9 cellular contexts compared by ENCODE assay signal in the genomic region with DNA sequence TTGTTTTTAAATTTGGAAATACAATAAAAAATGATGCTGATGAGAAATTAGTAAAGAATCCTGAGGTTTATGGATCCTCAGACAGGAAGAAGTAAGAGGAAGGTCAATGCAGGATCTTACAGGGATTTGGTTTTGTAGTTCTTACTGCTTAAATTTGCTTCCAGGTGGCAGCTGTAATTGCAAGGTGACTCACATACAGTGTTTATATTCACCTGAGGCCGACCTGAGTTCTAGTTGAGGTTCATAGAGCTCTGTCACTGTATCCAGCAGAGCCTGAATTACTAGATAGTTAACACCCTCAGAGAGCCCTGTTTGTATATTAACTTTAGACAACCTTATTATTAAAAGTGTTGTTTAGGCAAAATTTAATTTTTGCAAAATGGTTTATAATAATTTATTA. TPM values are rescaled to one million over a fixed set of nuclear protein-coding genes. Genes with fewer than 3 reads are reported as not detected.
A peak's percentile ranks its signal among the peaks of the same experiment; 100 is the strongest.
DNase-seq lines count a peak whose midpoint lies in the region; ATAC-seq and TF ChIP-seq lines count a peak whose summit lies in the region.
"Had no signal": no experiment of that assay in that cellular context is flagged by ENCODE, and none has a peak within 500 bp of the region (broad histone marks: within the 10 kb centered on the region; RNA-seq: fewer than 3 reads in every experiment).

No MANE protein-coding gene starts in this region.

- no peak overlapping the region for H3K4me2 ChIP-seq in mesendoderm (ENCODE audit: low read length)

- no peak for DNase-seq in activated naive CD4-positive, alpha-beta T cell treated with Interleukin-2 at 50 U/mL for 16 hours
- no peak for DNase-seq in left lung
- no peak for DNase-seq in uterus
- DNase-seq in mesendoderm = no peak
- no peak for DNase-seq in GOT3 (lab: John Stamatoyannopoulos, UW)
- DNase-seq in DMS79 (lab: John Stamatoyannopoulos, UW) = no peak
- DNase-seq: NCI-H187 had no signal

- H3K18ac ChIP-seq in mesendoderm (ENCODE audit: low read length) = no peak overlapping the region

- TF ChIP-seq CTCF in left lung (IDR thresholded peaks at IDR 0.05) (no peak), uterus (IDR thresholded peaks at IDR 0.05) (no peak)

- H2BK5ac ChIP-seq in mesendoderm (ENCODE audit: low read length) = no peak overlapping the region

- no peak overlapping the region for H3K56ac ChIP-seq in mesendoderm (ENCODE audit: low read length)

- H3K4me3 ChIP-seq in left lung (peak overlapping the region in 1 of 2 donors; percentile 93), uterus (no peak overlapping the region), mesendoderm (ENCODE audit: low read length) (no peak overlapping the region)

- no peak for ATAC-seq in activated T-helper 17 cell treated with anti-CD3 and anti-CD28 coated beads, Interleukin-2, amount 50 U/mL, for 72 hours (replicated peaks)
- peak; percentile 6 for ATAC-seq in left lung

- H3K23ac ChIP-seq in mesendoderm (ENCODE audit: low read length) = no peak overlapping the region

- H3K4ac ChIP-seq in mesendoderm (ENCODE audit: low read depth, low read length) = no peak overlapping the region

- peaks cover 0 to 9% of the 10 kb centered on the region in 2 donors for H3K36me3 ChIP-seq in left lung
- H3K36me3 ChIP-seq in uterus = no peaks in the 10 kb centered on the region
- no peaks in the 10 kb centered on the region for H3K36me3 ChIP-seq in mesendoderm (ENCODE audit: control insufficient read depth, insufficient read depth, low read length)

- H2BK120ac ChIP-seq in mesendoderm (ENCODE audit: low read depth, low read length) = no peak overlapping the region

- peaks cover 30% of the 10 kb centered on the region for H3K79me2 ChIP-seq in mesendoderm (ENCODE audit: control insufficient read depth, insufficient read depth, low read length)

- H3K36me3 Mint-ChIP-seq in activated naive CD4-positive, alpha-beta T cell treated with anti-CD3 and anti-CD28 coated beads, Interleukin-2, amount 50 U/mL, for 24 hours = peaks cover 2% of the 10 kb centered on the region
- H3K36me3 Mint-ChIP-seq in activated T-helper 17 cell treated with anti-CD3 and anti-CD28 coated beads, Interleukin-2, amount 50 U/mL, for 72 hours (ENCODE audit: low read depth) = peaks cover 38% of the 10 kb centered on the region

- H4K8ac ChIP-seq in mesendoderm (ENCODE audit: low read depth, low read length) = no peak overlapping the region

- H3K4me1 Mint-ChIP-seq in activated naive CD4-positive, alpha-beta T cell treated with anti-CD3 and anti-CD28 coated beads, Interleukin-2, amount 50 U/mL, for 24 hours = peaks cover 49% of the 10 kb centered on the region
- H3K4me1 Mint-ChIP-seq in activated T-helper 17 cell treated with anti-CD3 and anti-CD28 coated beads, Interleukin-2, amount 50 U/mL, for 72 hours = peaks cover 33% of the 10 kb centered on the region

- peak overlapping the region; percentile 94 to 95 for H3K27ac ChIP-seq in left lung
- peak overlapping the region; percentile 98 to 99 for H3K27ac ChIP-seq in uterus
- no peak overlapping the region for H3K27ac ChIP-seq in mesendoderm (ENCODE audit: low read depth, low read length)

- no peak overlapping the region for H3K9ac ChIP-seq in mesendoderm (ENCODE audit: low read length)

- H2BK15ac ChIP-seq in mesendoderm (replicated peaks; ENCODE audit: low read depth) = no peak overlapping the region

- H3K27me3 ChIP-seq in left lung (no peaks in the 10 kb centered on the region), uterus (no peaks in the 10 kb centered on the region), mesendoderm (ENCODE audit: insufficient read depth, low read length, poor library complexity) (no peaks in the 10 kb centered on the region)

- H2AK5ac ChIP-seq in mesendoderm (ENCODE audit: low read length) = no peak overlapping the region

- H3K79me1 ChIP-seq in mesendoderm (ENCODE audit: low read length) = peaks cover 5% of the 10 kb centered on the region

- H4K5ac ChIP-seq in mesendoderm (ENCODE audit: low read length) = no peak overlapping the region

- no peaks in the 10 kb centered on the region for H3K9me3 Mint-ChIP-seq in activated naive CD4-positive, alpha-beta T cell treated with anti-CD3 and anti-CD28 coated beads, Interleukin-2, amount 50 U/mL, for 24 hours
- no peaks in the 10 kb centered on the region for H3K9me3 Mint-ChIP-seq in activated T-helper 17 cell treated with anti-CD3 and anti-CD28 coated beads, Interleukin-2, amount 50 U/mL, for 72 hours

- no peaks in the 10 kb centered on the region for H3K9me3 ChIP-seq in left lung
- H3K9me3 ChIP-seq in uterus = no peaks in the 10 kb centered on the region

- no peaks in the 10 kb centered on the region for H3K27me3 Mint-ChIP-seq in activated naive CD4-positive, alpha-beta T cell treated with anti-CD3 and anti-CD28 coated beads, Interleukin-2, amount 50 U/mL, for 24 hours
- no peaks in the 10 kb centered on the region for H3K27me3 Mint-ChIP-seq in activated T-helper 17 cell treated with anti-CD3 and anti-CD28 coated beads, Interleukin-2, amount 50 U/mL, for 72 hours

- peak overlapping the region; percentile 89 for H3K4me3 Mint-ChIP-seq in activated naive CD4-positive, alpha-beta T cell treated with anti-CD3 and anti-CD28 coated beads, Interleukin-2, amount 50 U/mL, for 24 hours
- H3K4me3 Mint-ChIP-seq in activated T-helper 17 cell treated with anti-CD3 and anti-CD28 coated beads, Interleukin-2, amount 50 U/mL, for 72 hours = peak overlapping the region; percentile 90

- H3K4me1 ChIP-seq in left lung (peaks cover 19 to 40% of the 10 kb centered on the region in 2 donors), uterus (peaks cover 7 to 8% of the 10 kb centered on the region in 2 donors), mesendoderm (ENCODE audit: control insufficient read depth, low read depth, low read length) (peaks cover 3% of the 10 kb centered on the region)

- H3K27ac Mint-ChIP-seq in activated naive CD4-positive, alpha-beta T cell treated with anti-CD3 and anti-CD28 coated beads, Interleukin-2, amount 50 U/mL, for 24 hours = peak overlapping the region; percentile 96
- peak overlapping the region; percentile 96 for H3K27ac Mint-ChIP-seq in activated T-helper 17 cell treated with anti-CD3 and anti-CD28 coated beads, Interleukin-2, amount 50 U/mL, for 72 hours

- WGBS in mesendoderm (ENCODE audit: extremely low coverage, insufficient coverage, low lambda C conversion rate) = no CpG with 5 or more reads among the region's 1 CpG

- TF ChIP-seq POLR2A in uterus (IDR thresholded peaks at IDR 0.05) = no peak

- intact Hi-C loops in left lung (cut with DNase I) (no loop called here), uterus (cut with DNase I; ENCODE audit: low total_unique reads) (no loop called here)

RNA-seq across cellular contexts. Expression of a gene that starts 1.4 kb away (rescaled TPM):
- 100 to 1,000 TPM in 1 of 2 donors, 10 to 100 TPM in 1; 75.6 to 154 TPM for total RNA-seq in activated T-helper 17 cell treated with anti-CD3 and anti-CD28 coated beads, Interleukin-2, amount 50 U/mL, for 72 hours
- total RNA-seq in left lung (10 to 100 TPM; 84.5 to 86.6 TPM), uterus (10 to 100 TPM; 45.9 to 76.9 (median 65.7) TPM)
- 35.6 TPM for polyA plus RNA-seq in mesendoderm (2013, experiment 1 of 2)
- polyA plus RNA-seq in mesendoderm (2013, experiment 2 of 2) = 34.1 TPM
